Comparison of ENCODE assay signal across 7 cellular contexts in the genomic region with DNA sequence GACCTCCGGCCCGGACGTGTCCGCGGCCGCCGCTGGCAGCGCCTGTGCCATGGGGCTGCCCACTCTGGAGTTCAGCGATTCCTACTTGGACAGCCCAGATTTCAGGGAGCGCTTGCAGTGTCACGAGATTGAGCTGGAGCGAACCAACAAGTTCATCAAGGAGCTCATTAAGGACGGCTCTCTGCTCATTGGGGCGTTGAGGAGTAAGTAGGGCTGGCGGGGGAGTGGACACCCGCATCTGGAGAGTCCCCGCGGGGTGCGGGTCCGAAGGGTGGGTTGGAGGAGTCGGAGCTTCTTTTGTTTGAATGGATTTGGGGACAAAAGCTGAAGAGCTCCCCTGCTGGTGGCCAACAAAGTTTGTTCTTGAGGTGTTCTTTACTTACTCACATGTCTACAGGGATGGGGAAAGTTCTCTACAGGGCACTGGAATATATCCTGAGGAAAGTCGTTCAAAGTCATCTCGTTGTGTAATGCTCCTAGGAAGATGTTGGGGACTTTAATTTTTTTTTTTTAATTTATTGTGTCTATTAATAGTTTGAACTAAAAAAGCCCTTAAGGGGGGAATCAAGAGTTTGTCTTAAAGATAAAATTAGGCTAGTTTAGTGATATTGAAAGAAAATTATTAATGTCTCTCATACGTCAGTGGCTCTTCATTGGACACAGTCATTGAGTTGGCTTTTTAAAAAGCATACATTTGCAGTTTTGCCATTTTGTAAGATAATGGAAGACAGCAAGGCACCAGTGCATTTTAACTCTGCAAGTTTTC. TPM values are rescaled to one million over a fixed set of nuclear protein-coding genes. Genes with fewer than 3 reads are reported as not detected.
A peak's percentile ranks its signal among the peaks of the same experiment; 100 is the strongest.
DNase-seq lines count a peak whose midpoint lies in the region; ATAC-seq lines count a peak whose summit lies in the region.

No MANE protein-coding gene starts in this region.

- peak overlapping the region; percentile 91 for H3K4me3 Mint-ChIP-seq in dendritic cell treated with granulocyte-macrophage colony-stimulating factor and Interleukin-4, amounts not matched to agents 40 ng/mL and 50 ng/mL, for 4 days
- peak overlapping the region; percentile 79 for H3K4me3 Mint-ChIP-seq in stimulated activated naive CD8-positive, alpha-beta T cell treated with anti-CD3 and anti-CD28 coated beads, Interleukin-15, Interleukin-2, amounts not matched to agents 100 ng/mL and 50 ng/mL, for 24 hours

- intact Hi-C loops in dendritic cell treated with granulocyte-macrophage colony-stimulating factor and Interleukin-4, amounts not matched to agents 40 ng/mL and 50 ng/mL, for 4 days (cut with micrococcal nuclease), result no loop called here

- peak overlapping the region; percentile 59 for H3K27ac Mint-ChIP-seq in dendritic cell treated with granulocyte-macrophage colony-stimulating factor and Interleukin-4, amounts not matched to agents 40 ng/mL and 50 ng/mL, for 4 days
- H3K27ac Mint-ChIP-seq in stimulated activated naive CD8-positive, alpha-beta T cell treated with anti-CD3 and anti-CD28 coated beads, Interleukin-15, Interleukin-2, amounts not matched to agents 100 ng/mL and 50 ng/mL, for 24 hours, result no peak overlapping the region

- ATAC-seq in GM21447 (IDR thresholded peaks at IDR 0.05; ENCODE audit: unreplicated experiment), result peak; percentile 74

- H3K9me3 Mint-ChIP-seq in dendritic cell treated with granulocyte-macrophage colony-stimulating factor and Interleukin-4, amounts not matched to agents 40 ng/mL and 50 ng/mL, for 4 days, result no peaks in the 10 kb centered on the region
- no peaks in the 10 kb centered on the region for H3K9me3 Mint-ChIP-seq in stimulated activated naive CD8-positive, alpha-beta T cell treated with anti-CD3 and anti-CD28 coated beads, Interleukin-15, Interleukin-2, amounts not matched to agents 100 ng/mL and 50 ng/mL, for 24 hours

- peaks cover 40% of the 10 kb centered on the region for H3K27me3 Mint-ChIP-seq in dendritic cell treated with granulocyte-macrophage colony-stimulating factor and Interleukin-4, amounts not matched to agents 40 ng/mL and 50 ng/mL, for 4 days
- peaks cover 37% of the 10 kb centered on the region for H3K27me3 Mint-ChIP-seq in stimulated activated naive CD8-positive, alpha-beta T cell treated with anti-CD3 and anti-CD28 coated beads, Interleukin-15, Interleukin-2, amounts not matched to agents 100 ng/mL and 50 ng/mL, for 24 hours

- H3K36me3 Mint-ChIP-seq in dendritic cell treated with granulocyte-macrophage colony-stimulating factor and Interleukin-4, amounts not matched to agents 40 ng/mL and 50 ng/mL, for 4 days (ENCODE audit: low read depth), result no peaks in the 10 kb centered on the region
- no peaks in the 10 kb centered on the region for H3K36me3 Mint-ChIP-seq in stimulated activated naive CD8-positive, alpha-beta T cell treated with anti-CD3 and anti-CD28 coated beads, Interleukin-15, Interleukin-2, amounts not matched to agents 100 ng/mL and 50 ng/mL, for 24 hours (ENCODE audit: low read depth)

- DNase-seq in GM04503 (ENCODE audit: low read depth), result peak; percentile 42
- DNase-seq in HS-27A (ENCODE audit: low read depth), result peak; percentile 31
- peak; percentile 78 for DNase-seq in SK-N-DZ (ENCODE audit: low spot score)
- peak; percentile 95 for DNase-seq in left kidney (ENCODE audit: low read depth, low spot score)

- H3K4me1 Mint-ChIP-seq in dendritic cell treated with granulocyte-macrophage colony-stimulating factor and Interleukin-4, amounts not matched to agents 40 ng/mL and 50 ng/mL, for 4 days (ENCODE audit: low read depth), result peaks cover 17% of the 10 kb centered on the region
- peaks cover 38% of the 10 kb centered on the region for H3K4me1 Mint-ChIP-seq in stimulated activated naive CD8-positive, alpha-beta T cell treated with anti-CD3 and anti-CD28 coated beads, Interleukin-15, Interleukin-2, amounts not matched to agents 100 ng/mL and 50 ng/mL, for 24 hours (ENCODE audit: low read depth)

RNA-seq across cellular contexts. Expression of gene ARHGAP42, which starts 0.7 kb away (rescaled TPM):
- polyA plus RNA-seq in SK-N-DZ (2014; cell fraction: cytosol; rRNA removed), result 4.6 and 4.9 TPM in 2 replicates
- 2.9 and 6.6 TPM in 2 replicates for polyA plus RNA-seq in SK-N-DZ (2014; cell fraction: nucleus; rRNA removed)

Comparison
In these comparisons a context has a peak if more than half of its experiments do, and no peak if none do; other contexts are left out.
1. Peak in every context shown above with its lines: DNase-seq and ATAC-seq.
2. DNase-seq: peak in every context shown above with its lines; median percentile 95 in left kidney; 78 in SK-N-DZ; 42 in GM04503; 31 in HS-27A.